ENCODE assay signal across 9 cellular contexts in the genomic region with DNA sequence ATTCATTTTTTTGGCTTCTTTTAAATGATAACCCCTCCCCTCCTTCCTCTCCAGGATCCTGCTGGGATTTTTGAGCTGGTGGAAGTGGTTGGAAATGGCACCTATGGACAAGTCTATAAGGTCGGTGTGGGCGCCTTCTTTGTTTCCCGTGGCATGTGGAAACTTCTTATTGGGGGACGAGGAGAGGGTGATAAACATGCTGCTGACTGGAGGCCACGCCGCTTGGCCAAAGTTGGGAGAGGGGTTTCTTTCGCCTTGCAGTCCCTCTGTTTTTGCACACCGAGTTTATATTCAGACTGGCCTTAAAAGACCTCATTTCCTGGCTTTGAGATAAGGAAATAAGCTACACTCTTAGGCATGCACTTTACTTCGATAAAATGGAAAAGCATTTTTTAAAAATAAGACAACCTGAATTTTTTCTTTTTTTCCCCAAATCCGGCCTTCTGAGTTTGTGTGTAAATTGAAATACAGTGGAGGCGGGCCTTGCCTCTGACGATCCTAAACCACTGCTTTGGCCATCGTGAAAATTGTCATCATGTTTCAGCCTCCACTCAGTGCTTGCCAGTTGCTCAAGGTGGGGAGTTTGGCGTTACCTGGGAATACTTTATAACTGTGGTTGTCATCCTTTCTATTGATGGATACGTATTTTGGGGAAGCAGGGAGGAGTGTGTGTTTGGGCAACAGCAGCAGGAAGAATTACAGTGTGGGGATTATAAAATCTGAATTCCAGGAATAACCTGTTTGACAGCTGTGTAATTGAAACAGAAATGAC. TPM values are rescaled to one million over a fixed set of nuclear protein-coding genes. Genes with fewer than 3 reads are reported as not detected.
DNase-seq lines count a peak whose midpoint lies in the region; ATAC-seq, FAIRE-seq and TF ChIP-seq lines count a peak whose summit lies in the region.
"Had no signal": no experiment of that assay in that cellular context is flagged by ENCODE, and none has a peak within 500 bp of the region (broad histone marks: within the 10 kb centered on the region; RNA-seq: fewer than 3 reads in every experiment).

No MANE protein-coding gene starts in this region.

- H3K4me1 ChIP-seq in astrocyte (ENCODE audit: insufficient read depth, low read length) = peaks cover 13% of the 10 kb centered on the region
- peaks cover 0 to 58% of the 10 kb centered on the region in 2 donors for H3K4me1 ChIP-seq in left lung
- peaks cover 18 to 50% (median 29%) of the 10 kb centered on the region in 4 donors for H3K4me1 ChIP-seq in upper lobe of left lung

- no peaks in the 10 kb centered on the region for H3K27me3 Mint-ChIP-seq in astrocyte (ENCODE audit: low read depth, unreplicated experiment)

- peaks cover 55% of the 10 kb centered on the region for H3K79me2 ChIP-seq in astrocyte (ENCODE audit: insufficient read depth, low read length)

- H3K36me3 ChIP-seq in astrocyte (ENCODE audit: insufficient read depth, low read length) (peaks cover 7% of the 10 kb centered on the region), left lung (no peaks in the 10 kb centered on the region), upper lobe of left lung (no peaks in the 10 kb centered on the region)

- H3K27ac Mint-ChIP-seq in astrocyte (ENCODE audit: unreplicated experiment) = no peak overlapping the region

- 1 to 6% methylated on average over 15 of the region's 15 CpGs for WGBS in upper lobe of left lung, 2 donors

- peak overlapping the region; percentile 91 for H3K4me2 ChIP-seq in astrocyte (ENCODE audit: low read length)

- FAIRE-seq in astrocyte (lab: Jason Lieb, UNC) = no peak
- FAIRE-seq: A204.1 had no signal

- peak overlapping the region; percentile 71 for H3K27ac ChIP-seq in astrocyte (ENCODE audit: low read depth, low read length)
- peak overlapping the region; percentile 78 to 85 for H3K27ac ChIP-seq in left lung
- peak overlapping the region; percentile 70 to 93 (median 85) for H3K27ac ChIP-seq in upper lobe of left lung

- intact Hi-C loops in left lung (cut with DNase I) = loop anchor here in 1 of 2 donors (5.0 to 10.0 kb wide), 2 partner anchors 134 to 174 kb away; no protein-coding TSS in a partner anchor

- DNase-seq in DMS 273 (lab: John Stamatoyannopoulos, UW; ENCODE audit: unreplicated experiment) (peak; percentile 66), DMS 273 treated with DMSO at 0.1 percent for 48 hours (lab: John Stamatoyannopoulos, UW) (no peak), LNCaP clone FGC (ENCODE audit: low read depth) (peak; percentile 44), astrocyte (ENCODE audit: low read depth) (peak; percentile 23), left lung (no peak), upper lobe of left lung (no peak), NCI-H2081 treated with DMSO at 0.1 percent for 48 hours (lab: John Stamatoyannopoulos, UW) (no peak), amniotic stem cell (lab: John Stamatoyannopoulos, UW) (no peak)

- no peaks in the 10 kb centered on the region for H3K9me3 ChIP-seq in astrocyte (ENCODE audit: insufficient read depth, low read depth, low read length)
- H3K9me3 ChIP-seq in left lung = peaks cover 0 to 6% of the 10 kb centered on the region in 2 donors
- no peaks in the 10 kb centered on the region for H3K9me3 ChIP-seq in upper lobe of left lung

- no peak for TF ChIP-seq POLR2A in upper lobe of left lung (IDR thresholded peaks at IDR 0.05)

- peaks cover 14% of the 10 kb centered on the region for H3K36me3 Mint-ChIP-seq in astrocyte (ENCODE audit: low read depth, unreplicated experiment)

- H3K27me3 ChIP-seq in astrocyte (ENCODE audit: insufficient read depth, low read length) (no peaks in the 10 kb centered on the region), left lung (peaks cover 0 to 8% of the 10 kb centered on the region in 2 donors), upper lobe of left lung (no peaks in the 10 kb centered on the region)

- no peak overlapping the region for H3K4me3 Mint-ChIP-seq in astrocyte (ENCODE audit: unreplicated experiment)

- no peak for ATAC-seq in left lung
- no peak for ATAC-seq in upper lobe of left lung (ENCODE audit: low FRiP score in 2 of 2)

- no peak overlapping the region for H2AFZ ChIP-seq in astrocyte (ENCODE audit: low read depth, low read length)

- peaks cover 6% of the 10 kb centered on the region for H3K9me3 Mint-ChIP-seq in astrocyte (ENCODE audit: unreplicated experiment)

- H4K20me1 ChIP-seq in astrocyte (ENCODE audit: insufficient read depth, low read length) = peaks cover 49% of the 10 kb centered on the region

- peaks cover 13% of the 10 kb centered on the region for H3K4me1 Mint-ChIP-seq in astrocyte (ENCODE audit: low read depth, unreplicated experiment)

- H3K4me3 ChIP-seq in LNCaP clone FGC (ENCODE audit: low read depth, low read length) (peak overlapping the region; percentile 82), astrocyte (ENCODE audit: insufficient read depth, low read depth, low read length) (peak overlapping the region; percentile 97), left lung (peak overlapping the region; percentile 54 to 68), upper lobe of left lung (peak overlapping the region; percentile 67 to 83 (median 72))

- no peak for TF ChIP-seq EP300 in upper lobe of left lung (IDR thresholded peaks at IDR 0.05)

- no peak for TF ChIP-seq CTCF in LNCaP clone FGC (IDR thresholded peaks at IDR 0.05; ENCODE audit: control insufficient read depth, extremely low read depth, insufficient read depth)
- no peak for TF ChIP-seq CTCF in astrocyte (IDR thresholded peaks at IDR 0.05; ENCODE audit: insufficient read depth, low read depth, low read length)
- no peak for TF ChIP-seq CTCF in left lung (IDR thresholded peaks at IDR 0.05)
- no peak for TF ChIP-seq CTCF in upper lobe of left lung (IDR thresholded peaks at IDR 0.05)

- H3K9ac ChIP-seq in astrocyte (ENCODE audit: low read length) = peak overlapping the region; percentile 94

RNA-seq across cellular contexts. Expression of a gene that starts 1.1 kb away (rescaled TPM):
- total RNA-seq in astrocyte = 204 and 231 TPM in 2 replicates
- 10 to 100 TPM; 80.2 to 83.4 TPM for total RNA-seq in left lung
- total RNA-seq in upper lobe of left lung = 10 to 100 TPM; 49.8 to 88.0 (median 56.4) TPM

Comparison
In these comparisons a context has a peak if more than half of its experiments do, and no peak if none do; other contexts are left out.
1. DNase-seq: peak in DMS 273 (single experiment), LNCaP clone FGC (single experiment) and astrocyte (single experiment); none in DMS 273 treated with DMSO at 0.1 percent for 48 hours (single experiment), left lung (0 of 2), upper lobe of left lung (0 of 2), NCI-H2081 treated with DMSO at 0.1 percent for 48 hours (single experiment) and amniotic stem cell (single experiment).
2. Peak in every context shown above with its lines, with median percentiles within 50 percentile points of each other: H3K4me3 ChIP-seq and H3K27ac ChIP-seq.